Comparison of ENCODE assay signal across 15 cellular contexts in genomic region chr2:159073256-159073655, GRCh38.
DNase-seq lines count a peak whose midpoint lies in the region; ATAC-seq and TF ChIP-seq lines count a peak whose summit lies in the region.
"Had no signal": no experiment of that assay in that cellular context is flagged by ENCODE, and none has a peak within 500 bp of the region (broad histone marks: within the 10 kb centered on the region; RNA-seq: fewer than 3 reads in every experiment).

No MANE protein-coding gene starts in this region.

- no peak for TF ChIP-seq CTCF in brain microvascular endothelial cell (IDR thresholded peaks at IDR 0.05; ENCODE audit: low read depth, low read length, missing control alignments)
- no peak for TF ChIP-seq CTCF in fibroblast of the aortic adventitia (IDR thresholded peaks at IDR 0.05; ENCODE audit: insufficient read depth, low read length)
- TF ChIP-seq CTCF in sigmoid colon (IDR thresholded peaks at IDR 0.05): no peak

- peak; percentile 42 for DNase-seq in HCEC 1CT
- peak; percentile 58 for DNase-seq in brain microvascular endothelial cell
- DNase-seq in fibroblast of the aortic adventitia (ENCODE audit: low read depth): peak; percentile 60
- DNase-seq in sigmoid colon: no peak
- DNase-seq in COLO668 (lab: John Stamatoyannopoulos, UW; ENCODE audit: unreplicated experiment): no peak
- DNase-seq in NCI-H2029 treated with DMSO at 0.1 percent for 48 hours (lab: John Stamatoyannopoulos, UW): no peak
- DNase-seq: activated CD4-positive, alpha-beta T cell treated with anti-CD3 and anti-CD28 coated beads, Interleukin-2, amount 10 ng/mL, durations not matched to agents 24 days and 14 days; activated T-cell treated with anti-CD3 and anti-CD28 coated beads, Interleukin-2, amount 50 U/mL, for 48 hours; BE2C; Karpas-422; NCI-H1694 treated with DMSO at 0.1 percent for 48 hours; occipital lobe; T-helper 9 cell had no signal

- no peaks in the 10 kb centered on the region for H3K9me3 ChIP-seq in sigmoid colon
- H3K9me3 ChIP-seq: BE2C had no signal

- H3K27me3 ChIP-seq in brain microvascular endothelial cell (replicated peaks) (no peaks in the 10 kb centered on the region), sigmoid colon (no peaks in the 10 kb centered on the region)
- H3K27me3 ChIP-seq: BE2C had no signal

- ATAC-seq in GM18907 (IDR thresholded peaks at IDR 0.05; ENCODE audit: unreplicated experiment): no peak
- no peak for ATAC-seq in HG03139 (IDR thresholded peaks at IDR 0.05; ENCODE audit: unreplicated experiment)

- H3K27ac ChIP-seq in brain microvascular endothelial cell: peak overlapping the region; percentile 93
- peak overlapping the region; percentile 38 to 75 (median 59) for H3K27ac ChIP-seq in sigmoid colon

- 22 to 70% methylated on average over 2 of the region's 2 CpGs for WGBS in sigmoid colon, 2 donors

- H3K4me3 ChIP-seq in brain microvascular endothelial cell (ENCODE audit: low read depth, low read length): no peak overlapping the region
- no peak overlapping the region for H3K4me3 ChIP-seq in fibroblast of the aortic adventitia (ENCODE audit: low read depth, low read length)
- H3K4me3 ChIP-seq in sigmoid colon: no peak overlapping the region

- no peak for TF ChIP-seq POLR2A in sigmoid colon (IDR thresholded peaks at IDR 0.05)

- H3K36me3 ChIP-seq in brain microvascular endothelial cell (replicated peaks): no peaks in the 10 kb centered on the region
- H3K36me3 ChIP-seq in sigmoid colon: no peaks in the 10 kb centered on the region
- H3K36me3 ChIP-seq: BE2C had no signal

- no peak for TF ChIP-seq EP300 in sigmoid colon (IDR thresholded peaks at IDR 0.05)

- peaks cover 0 to 58% (median 45%) of the 10 kb centered on the region in 4 donors for H3K4me1 ChIP-seq in sigmoid colon
- H3K4me1 ChIP-seq: BE2C had no signal

- in situ Hi-C loops in brain microvascular endothelial cell (cut with HindIII; ENCODE audit: low pct_ligation_motif_present, low sequenced_read_pairs): loop anchor here (25.0 kb wide), 1 partner anchor 111 kb away; the partner anchor contains the start of gene TANC1

- intact Hi-C loops in sigmoid colon (cut with DNase I): no loop called here

Comparison
In these comparisons a context has a peak if more than half of its experiments do, and no peak if none do; other contexts are left out.
1. DNase-seq: peak in HCEC 1CT (single experiment), brain microvascular endothelial cell (single experiment) and fibroblast of the aortic adventitia (single experiment); none in sigmoid colon (single experiment), COLO668 (single experiment) and NCI-H2029 treated with DMSO at 0.1 percent for 48 hours (single experiment).